Comparison of ENCODE assay signal across 24 cellular contexts in the genomic region with DNA sequence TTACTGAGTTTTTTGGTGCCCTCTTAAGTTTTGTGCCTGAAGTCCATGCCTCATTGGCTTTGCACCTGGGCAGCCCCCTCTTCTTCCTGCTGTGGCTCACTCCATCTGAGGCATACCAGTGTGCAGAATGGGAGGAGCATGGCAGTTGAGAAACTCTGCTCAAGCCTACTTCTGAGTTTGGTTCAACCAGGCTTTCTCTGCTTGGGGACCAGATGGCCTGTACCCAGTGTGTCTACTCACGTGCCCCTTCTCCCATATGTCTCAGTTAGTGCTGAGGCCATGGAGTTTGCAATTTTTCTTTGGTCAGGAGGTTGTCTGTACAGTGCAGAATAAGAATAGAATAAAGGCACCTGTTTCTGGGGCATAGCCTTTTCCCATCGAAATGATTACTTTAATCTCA.
"Had no signal": no experiment of that assay in that cellular context is flagged by ENCODE, and none has a peak within 500 bp of the region (broad histone marks: within the 10 kb centered on the region; RNA-seq: fewer than 3 reads in every experiment).

No MANE protein-coding gene starts in this region.

- H3K4me3 Mint-ChIP-seq: memory B cell; natural killer cell treated with Interleukin-12 subunit alpha and Interleukin-12 subunit beta and Interleukin-15 and Interleukin-18, amount 100 ng/mL, for 72 hours; neural progenitor cell; stimulated activated effector memory CD8-positive, alpha-beta T cell treated with anti-CD3 and anti-CD28 coated beads, Interleukin-12 subunit alpha, Interleukin-12 subunit beta, amount 100 ng/mL, for 72 hours had no signal

- H3K4me1 ChIP-seq: parathyroid adenoma, prostate gland, right lobe of liver, tibial artery had no signal

- H3K36me3 ChIP-seq: left ventricle myocardium inferior, lower lobe of right lung, neural progenitor cell, prostate gland, right lobe of liver, tibial artery, upper lobe of left lung had no signal

- H3K27me3 ChIP-seq: dorsolateral prefrontal cortex, hepatocyte, neural progenitor cell, right lobe of liver, tibial artery, upper lobe of left lung had no signal

- H3K4me1 Mint-ChIP-seq: stimulated activated effector memory CD8-positive, alpha-beta T cell treated with anti-CD3 and anti-CD28 coated beads, Interleukin-12 subunit alpha, Interleukin-12 subunit beta, amount 100 ng/mL, for 72 hours had no signal

- H3K9me3 Mint-ChIP-seq: memory B cell; natural killer cell treated with Interleukin-12 subunit alpha and Interleukin-12 subunit beta and Interleukin-15 and Interleukin-18, amount 100 ng/mL, for 72 hours; neural progenitor cell; stimulated activated effector memory CD8-positive, alpha-beta T cell treated with anti-CD3 and anti-CD28 coated beads, Interleukin-12 subunit alpha, Interleukin-12 subunit beta, amount 100 ng/mL, for 72 hours had no signal

- H3K27ac ChIP-seq: dorsolateral prefrontal cortex, neural progenitor cell, parathyroid adenoma, prostate gland, right lobe of liver, tibial artery, upper lobe of left lung had no signal

- H3K27ac Mint-ChIP-seq: memory B cell; natural killer cell treated with Interleukin-12 subunit alpha and Interleukin-12 subunit beta and Interleukin-15 and Interleukin-18, amount 100 ng/mL, for 72 hours; neural progenitor cell; stimulated activated effector memory CD8-positive, alpha-beta T cell treated with anti-CD3 and anti-CD28 coated beads, Interleukin-12 subunit alpha, Interleukin-12 subunit beta, amount 100 ng/mL, for 72 hours had no signal

- H3K4me3 ChIP-seq: dorsolateral prefrontal cortex, hepatocyte, left ventricle myocardium inferior, lower lobe of right lung, neural progenitor cell, prostate gland, right lobe of liver, tibial artery, upper lobe of left lung had no signal

- DNase-seq: cortex of kidney; effector CD8-positive, alpha-beta T cell; foreskin melanocyte; head of caudate nucleus; kidney; left cardiac atrium; left ventricle myocardium inferior; lower lobe of right lung; midbrain; occipital lobe; right lobe of liver; stimulated activated CD4-positive, alpha-beta T cell treated with anti-CD3 and anti-CD28 coated beads, Interleukin-4, amount 100 ng/mL, for 1 hour; stimulated activated CD8-positive, alpha-beta memory T cell treated with anti-CD3 and anti-CD28 coated beads, Interleukin-4, amount 100 ng/mL, for 48 hours; stimulated activated naive CD8-positive, alpha-beta T cell treated with anti-CD3 and anti-CD28 coated beads, Interleukin-15, Interleukin-2, amounts not matched to agents 100 U/mL and 50 U/mL, for 24 hours; tibial artery; upper lobe of left lung had no signal

- H3K9me3 ChIP-seq: left ventricle myocardium inferior, lower lobe of right lung, prostate gland, tibial artery, upper lobe of left lung had no signal

- H3K27me3 Mint-ChIP-seq: natural killer cell treated with Interleukin-12 subunit alpha and Interleukin-12 subunit beta and Interleukin-15 and Interleukin-18, amount 100 ng/mL, for 72 hours had no signal

- H3K36me3 Mint-ChIP-seq: memory B cell; natural killer cell treated with Interleukin-12 subunit alpha and Interleukin-12 subunit beta and Interleukin-15 and Interleukin-18, amount 100 ng/mL, for 72 hours; neural progenitor cell; stimulated activated effector memory CD8-positive, alpha-beta T cell treated with anti-CD3 and anti-CD28 coated beads, Interleukin-12 subunit alpha, Interleukin-12 subunit beta, amount 100 ng/mL, for 72 hours had no signal
